In the genomic region with DNA sequence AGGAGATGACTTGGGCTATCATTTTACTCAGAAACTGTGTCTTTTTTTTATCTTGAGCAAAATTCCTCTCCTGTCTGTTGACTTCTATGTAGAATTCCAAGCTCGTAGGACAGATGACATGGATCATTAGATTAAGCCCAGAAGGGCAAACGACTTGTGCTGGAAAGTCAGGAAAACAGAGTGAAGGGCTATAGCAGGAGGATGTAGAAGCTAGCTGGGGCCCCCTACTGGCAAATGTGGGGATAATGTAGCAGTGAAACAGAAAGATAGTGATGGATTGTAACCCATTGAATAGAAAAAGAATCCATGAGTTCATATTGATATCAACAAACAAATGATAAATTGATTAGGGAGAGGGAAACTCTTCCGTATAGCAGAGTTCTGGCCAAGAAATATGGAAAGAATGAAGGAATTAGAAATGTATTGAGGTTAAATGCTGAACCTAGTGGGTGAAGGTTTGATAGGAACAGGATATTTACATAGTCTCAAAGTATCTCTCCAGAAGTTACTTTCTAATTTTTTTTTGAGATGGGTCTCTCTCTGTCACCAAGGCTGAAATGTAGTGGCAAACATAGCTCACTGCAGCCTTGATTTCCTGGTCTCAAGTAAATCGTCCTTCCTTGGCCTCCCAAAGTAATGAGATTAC, we compare ENCODE assay signal across 1 cellular context.
TF ChIP-seq lines count a peak whose summit lies in the region.

No MANE protein-coding gene starts in this region.

TF ChIP-seq in GM23338, 12 proteins besides CTCF, POLR2A, EP300 and RAD21 (continued from another document):
- TF ChIP-seq, protein P1, sequence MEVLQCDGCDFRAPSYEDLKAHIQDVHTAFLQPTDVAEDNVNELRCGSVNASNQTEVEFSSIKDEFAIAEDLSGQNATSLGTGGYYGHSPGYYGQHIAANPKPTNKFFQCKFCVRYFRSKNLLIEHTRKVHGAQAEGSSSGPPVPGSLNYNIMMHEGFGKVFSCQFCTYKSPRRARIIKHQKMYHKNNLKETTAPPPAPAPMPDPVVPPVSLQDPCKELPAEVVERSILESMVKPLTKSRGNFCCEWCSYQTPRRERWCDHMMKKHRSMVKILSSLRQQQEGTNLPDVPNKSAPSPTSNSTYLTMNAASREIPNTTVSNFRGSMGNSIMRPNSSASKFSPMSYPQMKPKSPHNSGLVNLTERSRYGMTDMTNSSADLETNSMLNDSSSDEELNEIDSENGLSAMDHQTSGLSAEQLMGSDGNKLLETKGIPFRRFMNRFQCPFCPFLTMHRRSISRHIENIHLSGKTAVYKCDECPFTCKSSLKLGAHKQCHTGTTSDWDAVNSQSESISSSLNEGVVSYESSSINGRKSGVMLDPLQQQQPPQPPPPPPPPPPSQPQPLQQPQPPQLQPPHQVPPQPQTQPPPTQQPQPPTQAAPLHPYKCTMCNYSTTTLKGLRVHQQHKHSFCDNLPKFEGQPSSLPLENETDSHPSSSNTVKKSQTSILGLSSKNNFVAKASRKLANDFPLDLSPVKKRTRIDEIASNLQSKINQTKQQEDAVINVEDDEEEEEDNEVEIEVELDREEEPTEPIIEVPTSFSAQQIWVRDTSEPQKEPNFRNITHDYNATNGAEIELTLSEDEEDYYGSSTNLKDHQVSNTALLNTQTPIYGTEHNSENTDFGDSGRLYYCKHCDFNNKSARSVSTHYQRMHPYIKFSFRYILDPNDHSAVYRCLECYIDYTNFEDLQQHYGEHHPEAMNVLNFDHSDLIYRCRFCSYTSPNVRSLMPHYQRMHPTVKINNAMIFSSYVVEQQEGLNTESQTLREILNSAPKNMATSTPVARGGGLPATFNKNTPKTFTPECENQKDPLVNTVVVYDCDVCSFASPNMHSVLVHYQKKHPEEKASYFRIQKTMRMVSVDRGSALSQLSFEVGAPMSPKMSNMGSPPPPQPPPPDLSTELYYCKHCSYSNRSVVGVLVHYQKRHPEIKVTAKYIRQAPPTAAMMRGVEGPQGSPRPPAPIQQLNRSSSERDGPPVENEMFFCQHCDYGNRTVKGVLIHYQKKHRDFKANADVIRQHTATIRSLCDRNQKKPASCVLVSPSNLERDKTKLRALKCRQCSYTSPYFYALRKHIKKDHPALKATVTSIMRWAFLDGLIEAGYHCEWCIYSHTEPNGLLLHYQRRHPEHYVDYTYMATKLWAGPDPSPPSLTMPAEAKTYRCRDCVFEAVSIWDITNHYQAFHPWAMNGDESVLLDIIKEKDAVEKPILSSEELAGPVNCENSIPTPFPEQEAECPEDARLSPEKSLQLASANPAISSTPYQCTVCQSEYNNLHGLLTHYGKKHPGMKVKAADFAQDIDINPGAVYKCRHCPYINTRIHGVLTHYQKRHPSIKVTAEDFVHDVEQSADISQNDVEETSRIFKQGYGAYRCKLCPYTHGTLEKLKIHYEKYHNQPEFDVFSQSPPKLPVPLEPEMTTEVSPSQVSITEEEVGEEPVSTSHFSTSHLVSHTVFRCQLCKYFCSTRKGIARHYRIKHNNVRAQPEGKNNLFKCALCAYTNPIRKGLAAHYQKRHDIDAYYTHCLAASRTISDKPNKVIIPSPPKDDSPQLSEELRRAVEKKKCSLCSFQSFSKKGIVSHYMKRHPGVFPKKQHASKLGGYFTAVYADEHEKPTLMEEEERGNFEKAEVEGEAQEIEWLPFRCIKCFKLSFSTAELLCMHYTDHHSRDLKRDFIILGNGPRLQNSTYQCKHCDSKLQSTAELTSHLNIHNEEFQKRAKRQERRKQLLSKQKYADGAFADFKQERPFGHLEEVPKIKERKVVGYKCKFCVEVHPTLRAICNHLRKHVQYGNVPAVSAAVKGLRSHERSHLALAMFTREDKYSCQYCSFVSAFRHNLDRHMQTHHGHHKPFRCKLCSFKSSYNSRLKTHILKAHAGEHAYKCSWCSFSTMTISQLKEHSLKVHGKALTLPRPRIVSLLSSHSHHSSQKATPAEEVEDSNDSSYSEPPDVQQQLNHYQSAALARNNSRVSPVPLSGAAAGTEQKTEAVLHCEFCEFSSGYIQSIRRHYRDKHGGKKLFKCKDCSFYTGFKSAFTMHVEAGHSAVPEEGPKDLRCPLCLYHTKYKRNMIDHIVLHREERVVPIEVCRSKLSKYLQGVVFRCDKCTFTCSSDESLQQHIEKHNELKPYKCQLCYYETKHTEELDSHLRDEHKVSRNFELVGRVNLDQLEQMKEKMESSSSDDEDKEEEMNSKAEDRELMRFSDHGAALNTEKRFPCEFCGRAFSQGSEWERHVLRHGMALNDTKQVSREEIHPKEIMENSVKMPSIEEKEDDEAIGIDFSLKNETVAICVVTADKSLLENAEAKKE (CRISPR knock-in tag; IDR thresholded peaks at IDR 0.05): no peak
- TF ChIP-seq POLR2AphosphoS5 (IDR thresholded peaks at IDR 0.05; ENCODE audit: low read depth) (no peak), JUNB (IDR thresholded peaks at IDR 0.05; ENCODE audit: unreplicated experiment) (no peak), ZNF114 (CRISPR knock-in tag; IDR thresholded peaks at IDR 0.05) (no peak), REST (IDR thresholded peaks at IDR 0.05; ENCODE audit: unreplicated experiment) (no peak), EZH2 (IDR thresholded peaks at IDR 0.05; ENCODE audit: low read depth, unreplicated experiment) (no peak)
